In the genomic region with DNA sequence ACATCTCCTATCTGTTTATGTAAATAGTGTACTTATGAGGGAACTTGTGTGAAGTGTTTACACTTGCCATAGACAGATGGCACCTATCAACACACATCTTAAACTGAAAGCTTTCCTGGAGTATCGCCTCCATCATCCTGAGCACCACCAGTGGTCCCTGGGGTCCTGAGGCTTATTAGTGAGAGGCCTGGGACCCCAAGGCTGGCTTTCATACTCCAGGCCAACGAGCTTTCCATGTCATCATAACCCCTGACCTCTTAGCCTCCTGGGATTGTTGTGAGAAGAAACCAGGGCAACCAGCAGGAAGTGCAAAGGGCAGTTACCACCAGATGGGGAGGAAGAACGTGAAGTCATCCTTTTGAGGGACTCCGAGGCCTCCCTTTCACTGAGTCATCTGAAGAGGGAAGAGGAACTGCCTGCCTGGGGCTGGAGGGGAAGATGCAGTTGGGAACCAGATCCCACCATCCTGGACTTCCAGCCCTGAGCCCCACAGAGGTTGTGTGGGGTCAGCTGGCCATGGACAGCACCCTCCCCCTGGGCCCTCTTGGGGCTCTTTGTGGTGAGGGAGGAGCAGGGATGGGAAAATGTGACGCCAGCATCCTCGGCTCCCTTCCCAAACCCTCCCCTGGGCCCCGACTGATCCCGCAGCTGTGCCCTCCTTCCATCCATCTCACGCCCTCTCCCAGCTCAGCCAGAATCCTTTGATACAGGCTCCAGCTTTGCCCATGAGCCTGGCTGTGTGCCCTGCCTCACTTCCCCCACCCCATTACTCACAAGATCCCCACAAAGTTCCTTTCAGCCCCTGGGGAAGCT, we compare ENCODE assay signal across 1 cellular context.
TF ChIP-seq lines count a peak whose summit lies in the region.

No MANE protein-coding gene starts in this region.

TF ChIP-seq in K562, 482 proteins besides CTCF, POLR2A, EP300 and RAD21 (continues in another document):
- TF ChIP-seq HDAC8 (tag; IDR thresholded peaks at IDR 0.05) (no peak), NFRKB (IDR thresholded peaks at IDR 0.05; ENCODE audit: low read depth) (no peak), CREM (IDR thresholded peaks at IDR 0.05; ENCODE audit: low read depth) (peak; percentile 34; the same call in 1 of the 2 replicates), NR2C2 (CRISPR knock-in tag; IDR thresholded peaks at IDR 0.05) (peak; percentile 90), NR2C2 (tag; IDR thresholded peaks at IDR 0.05) (peak; percentile 97)
- TF ChIP-seq, protein P1, sequence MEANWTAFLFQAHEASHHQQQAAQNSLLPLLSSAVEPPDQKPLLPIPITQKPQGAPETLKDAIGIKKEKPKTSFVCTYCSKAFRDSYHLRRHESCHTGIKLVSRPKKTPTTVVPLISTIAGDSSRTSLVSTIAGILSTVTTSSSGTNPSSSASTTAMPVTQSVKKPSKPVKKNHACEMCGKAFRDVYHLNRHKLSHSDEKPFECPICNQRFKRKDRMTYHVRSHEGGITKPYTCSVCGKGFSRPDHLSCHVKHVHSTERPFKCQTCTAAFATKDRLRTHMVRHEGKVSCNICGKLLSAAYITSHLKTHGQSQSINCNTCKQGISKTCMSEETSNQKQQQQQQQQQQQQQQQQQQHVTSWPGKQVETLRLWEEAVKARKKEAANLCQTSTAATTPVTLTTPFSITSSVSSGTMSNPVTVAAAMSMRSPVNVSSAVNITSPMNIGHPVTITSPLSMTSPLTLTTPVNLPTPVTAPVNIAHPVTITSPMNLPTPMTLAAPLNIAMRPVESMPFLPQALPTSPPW (CRISPR knock-in tag; IDR thresholded peaks at IDR 0.05), result 0 out of 2 replicates have a peak, but pooled peaks have one; percentile 27
- TF ChIP-seq, protein P2, sequence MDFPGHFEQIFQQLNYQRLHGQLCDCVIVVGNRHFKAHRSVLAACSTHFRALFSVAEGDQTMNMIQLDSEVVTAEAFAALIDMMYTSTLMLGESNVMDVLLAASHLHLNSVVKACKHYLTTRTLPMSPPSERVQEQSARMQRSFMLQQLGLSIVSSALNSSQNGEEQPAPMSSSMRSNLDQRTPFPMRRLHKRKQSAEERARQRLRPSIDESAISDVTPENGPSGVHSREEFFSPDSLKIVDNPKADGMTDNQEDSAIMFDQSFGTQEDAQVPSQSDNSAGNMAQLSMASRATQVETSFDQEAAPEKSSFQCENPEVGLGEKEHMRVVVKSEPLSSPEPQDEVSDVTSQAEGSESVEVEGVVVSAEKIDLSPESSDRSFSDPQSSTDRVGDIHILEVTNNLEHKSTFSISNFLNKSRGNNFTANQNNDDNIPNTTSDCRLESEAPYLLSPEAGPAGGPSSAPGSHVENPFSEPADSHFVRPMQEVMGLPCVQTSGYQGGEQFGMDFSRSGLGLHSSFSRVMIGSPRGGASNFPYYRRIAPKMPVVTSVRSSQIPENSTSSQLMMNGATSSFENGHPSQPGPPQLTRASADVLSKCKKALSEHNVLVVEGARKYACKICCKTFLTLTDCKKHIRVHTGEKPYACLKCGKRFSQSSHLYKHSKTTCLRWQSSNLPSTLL (IDR thresholded peaks at IDR 0.05), result no peak
- TF ChIP-seq, protein P3, sequence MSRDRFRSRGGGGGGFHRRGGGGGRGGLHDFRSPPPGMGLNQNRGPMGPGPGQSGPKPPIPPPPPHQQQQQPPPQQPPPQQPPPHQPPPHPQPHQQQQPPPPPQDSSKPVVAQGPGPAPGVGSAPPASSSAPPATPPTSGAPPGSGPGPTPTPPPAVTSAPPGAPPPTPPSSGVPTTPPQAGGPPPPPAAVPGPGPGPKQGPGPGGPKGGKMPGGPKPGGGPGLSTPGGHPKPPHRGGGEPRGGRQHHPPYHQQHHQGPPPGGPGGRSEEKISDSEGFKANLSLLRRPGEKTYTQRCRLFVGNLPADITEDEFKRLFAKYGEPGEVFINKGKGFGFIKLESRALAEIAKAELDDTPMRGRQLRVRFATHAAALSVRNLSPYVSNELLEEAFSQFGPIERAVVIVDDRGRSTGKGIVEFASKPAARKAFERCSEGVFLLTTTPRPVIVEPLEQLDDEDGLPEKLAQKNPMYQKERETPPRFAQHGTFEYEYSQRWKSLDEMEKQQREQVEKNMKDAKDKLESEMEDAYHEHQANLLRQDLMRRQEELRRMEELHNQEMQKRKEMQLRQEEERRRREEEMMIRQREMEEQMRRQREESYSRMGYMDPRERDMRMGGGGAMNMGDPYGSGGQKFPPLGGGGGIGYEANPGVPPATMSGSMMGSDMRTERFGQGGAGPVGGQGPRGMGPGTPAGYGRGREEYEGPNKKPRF (IDR thresholded peaks at IDR 0.05; ENCODE audit: low read depth, low read length), result no peak
- TF ChIP-seq, protein P4, sequence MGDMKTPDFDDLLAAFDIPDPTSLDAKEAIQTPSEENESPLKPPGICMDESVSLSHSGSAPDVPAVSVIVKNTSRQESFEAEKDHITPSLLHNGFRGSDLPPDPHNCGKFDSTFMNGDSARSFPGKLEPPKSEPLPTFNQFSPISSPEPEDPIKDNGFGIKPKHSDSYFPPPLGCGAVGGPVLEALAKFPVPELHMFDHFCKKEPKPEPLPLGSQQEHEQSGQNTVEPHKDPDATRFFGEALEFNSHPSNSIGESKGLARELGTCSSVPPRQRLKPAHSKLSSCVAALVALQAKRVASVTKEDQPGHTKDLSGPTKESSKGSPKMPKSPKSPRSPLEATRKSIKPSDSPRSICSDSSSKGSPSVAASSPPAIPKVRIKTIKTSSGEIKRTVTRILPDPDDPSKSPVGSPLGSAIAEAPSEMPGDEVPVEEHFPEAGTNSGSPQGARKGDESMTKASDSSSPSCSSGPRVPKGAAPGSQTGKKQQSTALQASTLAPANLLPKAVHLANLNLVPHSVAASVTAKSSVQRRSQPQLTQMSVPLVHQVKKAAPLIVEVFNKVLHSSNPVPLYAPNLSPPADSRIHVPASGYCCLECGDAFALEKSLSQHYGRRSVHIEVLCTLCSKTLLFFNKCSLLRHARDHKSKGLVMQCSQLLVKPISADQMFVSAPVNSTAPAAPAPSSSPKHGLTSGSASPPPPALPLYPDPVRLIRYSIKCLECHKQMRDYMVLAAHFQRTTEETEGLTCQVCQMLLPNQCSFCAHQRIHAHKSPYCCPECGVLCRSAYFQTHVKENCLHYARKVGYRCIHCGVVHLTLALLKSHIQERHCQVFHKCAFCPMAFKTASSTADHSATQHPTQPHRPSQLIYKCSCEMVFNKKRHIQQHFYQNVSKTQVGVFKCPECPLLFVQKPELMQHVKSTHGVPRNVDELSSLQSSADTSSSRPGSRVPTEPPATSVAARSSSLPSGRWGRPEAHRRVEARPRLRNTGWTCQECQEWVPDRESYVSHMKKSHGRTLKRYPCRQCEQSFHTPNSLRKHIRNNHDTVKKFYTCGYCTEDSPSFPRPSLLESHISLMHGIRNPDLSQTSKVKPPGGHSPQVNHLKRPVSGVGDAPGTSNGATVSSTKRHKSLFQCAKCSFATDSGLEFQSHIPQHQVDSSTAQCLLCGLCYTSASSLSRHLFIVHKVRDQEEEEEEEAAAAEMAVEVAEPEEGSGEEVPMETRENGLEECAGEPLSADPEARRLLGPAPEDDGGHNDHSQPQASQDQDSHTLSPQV (IDR thresholded peaks at IDR 0.05), result no peak
- TF ChIP-seq, protein P5, sequence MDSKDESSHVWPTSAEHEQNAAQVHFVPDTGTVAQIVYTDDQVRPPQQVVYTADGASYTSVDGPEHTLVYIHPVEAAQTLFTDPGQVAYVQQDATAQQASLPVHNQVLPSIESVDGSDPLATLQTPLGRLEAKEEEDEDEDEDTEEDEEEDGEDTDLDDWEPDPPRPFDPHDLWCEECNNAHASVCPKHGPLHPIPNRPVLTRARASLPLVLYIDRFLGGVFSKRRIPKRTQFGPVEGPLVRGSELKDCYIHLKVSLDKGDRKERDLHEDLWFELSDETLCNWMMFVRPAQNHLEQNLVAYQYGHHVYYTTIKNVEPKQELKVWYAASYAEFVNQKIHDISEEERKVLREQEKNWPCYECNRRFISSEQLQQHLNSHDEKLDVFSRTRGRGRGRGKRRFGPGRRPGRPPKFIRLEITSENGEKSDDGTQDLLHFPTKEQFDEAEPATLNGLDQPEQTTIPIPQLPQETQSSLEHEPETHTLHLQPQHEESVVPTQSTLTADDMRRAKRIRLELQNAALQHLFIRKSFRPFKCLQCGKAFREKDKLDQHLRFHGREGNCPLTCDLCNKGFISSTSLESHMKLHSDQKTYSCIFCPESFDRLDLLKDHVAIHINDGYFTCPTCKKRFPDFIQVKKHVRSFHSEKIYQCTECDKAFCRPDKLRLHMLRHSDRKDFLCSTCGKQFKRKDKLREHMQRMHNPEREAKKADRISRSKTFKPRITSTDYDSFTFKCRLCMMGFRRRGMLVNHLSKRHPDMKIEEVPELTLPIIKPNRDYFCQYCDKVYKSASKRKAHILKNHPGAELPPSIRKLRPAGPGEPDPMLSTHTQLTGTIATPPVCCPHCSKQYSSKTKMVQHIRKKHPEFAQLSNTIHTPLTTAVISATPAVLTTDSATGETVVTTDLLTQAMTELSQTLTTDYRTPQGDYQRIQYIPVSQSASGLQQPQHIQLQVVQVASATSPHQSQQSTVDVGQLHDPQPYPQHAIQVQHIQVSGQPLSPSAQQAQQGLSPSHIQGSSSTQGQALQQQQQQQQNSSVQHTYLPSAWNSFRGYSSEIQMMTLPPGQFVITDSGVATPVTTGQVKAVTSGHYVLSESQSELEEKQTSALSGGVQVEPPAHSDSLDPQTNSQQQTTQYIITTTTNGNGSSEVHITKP (IDR thresholded peaks at IDR 0.05; ENCODE audit: partially characterized antibody), result peak; percentile 75
- TF ChIP-seq, protein P6, sequence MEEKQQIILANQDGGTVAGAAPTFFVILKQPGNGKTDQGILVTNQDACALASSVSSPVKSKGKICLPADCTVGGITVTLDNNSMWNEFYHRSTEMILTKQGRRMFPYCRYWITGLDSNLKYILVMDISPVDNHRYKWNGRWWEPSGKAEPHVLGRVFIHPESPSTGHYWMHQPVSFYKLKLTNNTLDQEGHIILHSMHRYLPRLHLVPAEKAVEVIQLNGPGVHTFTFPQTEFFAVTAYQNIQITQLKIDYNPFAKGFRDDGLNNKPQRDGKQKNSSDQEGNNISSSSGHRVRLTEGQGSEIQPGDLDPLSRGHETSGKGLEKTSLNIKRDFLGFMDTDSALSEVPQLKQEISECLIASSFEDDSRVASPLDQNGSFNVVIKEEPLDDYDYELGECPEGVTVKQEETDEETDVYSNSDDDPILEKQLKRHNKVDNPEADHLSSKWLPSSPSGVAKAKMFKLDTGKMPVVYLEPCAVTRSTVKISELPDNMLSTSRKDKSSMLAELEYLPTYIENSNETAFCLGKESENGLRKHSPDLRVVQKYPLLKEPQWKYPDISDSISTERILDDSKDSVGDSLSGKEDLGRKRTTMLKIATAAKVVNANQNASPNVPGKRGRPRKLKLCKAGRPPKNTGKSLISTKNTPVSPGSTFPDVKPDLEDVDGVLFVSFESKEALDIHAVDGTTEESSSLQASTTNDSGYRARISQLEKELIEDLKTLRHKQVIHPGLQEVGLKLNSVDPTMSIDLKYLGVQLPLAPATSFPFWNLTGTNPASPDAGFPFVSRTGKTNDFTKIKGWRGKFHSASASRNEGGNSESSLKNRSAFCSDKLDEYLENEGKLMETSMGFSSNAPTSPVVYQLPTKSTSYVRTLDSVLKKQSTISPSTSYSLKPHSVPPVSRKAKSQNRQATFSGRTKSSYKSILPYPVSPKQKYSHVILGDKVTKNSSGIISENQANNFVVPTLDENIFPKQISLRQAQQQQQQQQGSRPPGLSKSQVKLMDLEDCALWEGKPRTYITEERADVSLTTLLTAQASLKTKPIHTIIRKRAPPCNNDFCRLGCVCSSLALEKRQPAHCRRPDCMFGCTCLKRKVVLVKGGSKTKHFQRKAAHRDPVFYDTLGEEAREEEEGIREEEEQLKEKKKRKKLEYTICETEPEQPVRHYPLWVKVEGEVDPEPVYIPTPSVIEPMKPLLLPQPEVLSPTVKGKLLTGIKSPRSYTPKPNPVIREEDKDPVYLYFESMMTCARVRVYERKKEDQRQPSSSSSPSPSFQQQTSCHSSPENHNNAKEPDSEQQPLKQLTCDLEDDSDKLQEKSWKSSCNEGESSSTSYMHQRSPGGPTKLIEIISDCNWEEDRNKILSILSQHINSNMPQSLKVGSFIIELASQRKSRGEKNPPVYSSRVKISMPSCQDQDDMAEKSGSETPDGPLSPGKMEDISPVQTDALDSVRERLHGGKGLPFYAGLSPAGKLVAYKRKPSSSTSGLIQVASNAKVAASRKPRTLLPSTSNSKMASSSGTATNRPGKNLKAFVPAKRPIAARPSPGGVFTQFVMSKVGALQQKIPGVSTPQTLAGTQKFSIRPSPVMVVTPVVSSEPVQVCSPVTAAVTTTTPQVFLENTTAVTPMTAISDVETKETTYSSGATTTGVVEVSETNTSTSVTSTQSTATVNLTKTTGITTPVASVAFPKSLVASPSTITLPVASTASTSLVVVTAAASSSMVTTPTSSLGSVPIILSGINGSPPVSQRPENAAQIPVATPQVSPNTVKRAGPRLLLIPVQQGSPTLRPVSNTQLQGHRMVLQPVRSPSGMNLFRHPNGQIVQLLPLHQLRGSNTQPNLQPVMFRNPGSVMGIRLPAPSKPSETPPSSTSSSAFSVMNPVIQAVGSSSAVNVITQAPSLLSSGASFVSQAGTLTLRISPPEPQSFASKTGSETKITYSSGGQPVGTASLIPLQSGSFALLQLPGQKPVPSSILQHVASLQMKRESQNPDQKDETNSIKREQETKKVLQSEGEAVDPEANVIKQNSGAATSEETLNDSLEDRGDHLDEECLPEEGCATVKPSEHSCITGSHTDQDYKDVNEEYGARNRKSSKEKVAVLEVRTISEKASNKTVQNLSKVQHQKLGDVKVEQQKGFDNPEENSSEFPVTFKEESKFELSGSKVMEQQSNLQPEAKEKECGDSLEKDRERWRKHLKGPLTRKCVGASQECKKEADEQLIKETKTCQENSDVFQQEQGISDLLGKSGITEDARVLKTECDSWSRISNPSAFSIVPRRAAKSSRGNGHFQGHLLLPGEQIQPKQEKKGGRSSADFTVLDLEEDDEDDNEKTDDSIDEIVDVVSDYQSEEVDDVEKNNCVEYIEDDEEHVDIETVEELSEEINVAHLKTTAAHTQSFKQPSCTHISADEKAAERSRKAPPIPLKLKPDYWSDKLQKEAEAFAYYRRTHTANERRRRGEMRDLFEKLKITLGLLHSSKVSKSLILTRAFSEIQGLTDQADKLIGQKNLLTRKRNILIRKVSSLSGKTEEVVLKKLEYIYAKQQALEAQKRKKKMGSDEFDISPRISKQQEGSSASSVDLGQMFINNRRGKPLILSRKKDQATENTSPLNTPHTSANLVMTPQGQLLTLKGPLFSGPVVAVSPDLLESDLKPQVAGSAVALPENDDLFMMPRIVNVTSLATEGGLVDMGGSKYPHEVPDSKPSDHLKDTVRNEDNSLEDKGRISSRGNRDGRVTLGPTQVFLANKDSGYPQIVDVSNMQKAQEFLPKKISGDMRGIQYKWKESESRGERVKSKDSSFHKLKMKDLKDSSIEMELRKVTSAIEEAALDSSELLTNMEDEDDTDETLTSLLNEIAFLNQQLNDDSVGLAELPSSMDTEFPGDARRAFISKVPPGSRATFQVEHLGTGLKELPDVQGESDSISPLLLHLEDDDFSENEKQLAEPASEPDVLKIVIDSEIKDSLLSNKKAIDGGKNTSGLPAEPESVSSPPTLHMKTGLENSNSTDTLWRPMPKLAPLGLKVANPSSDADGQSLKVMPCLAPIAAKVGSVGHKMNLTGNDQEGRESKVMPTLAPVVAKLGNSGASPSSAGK (IDR thresholded peaks at IDR 0.05), result no peak
- TF ChIP-seq, protein P7, sequence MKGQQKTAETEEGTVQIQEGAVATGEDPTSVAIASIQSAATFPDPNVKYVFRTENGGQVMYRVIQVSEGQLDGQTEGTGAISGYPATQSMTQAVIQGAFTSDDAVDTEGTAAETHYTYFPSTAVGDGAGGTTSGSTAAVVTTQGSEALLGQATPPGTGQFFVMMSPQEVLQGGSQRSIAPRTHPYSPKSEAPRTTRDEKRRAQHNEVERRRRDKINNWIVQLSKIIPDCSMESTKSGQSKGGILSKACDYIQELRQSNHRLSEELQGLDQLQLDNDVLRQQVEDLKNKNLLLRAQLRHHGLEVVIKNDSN (CRISPR knock-in tag; IDR thresholded peaks at IDR 0.05), result no peak
